Comparison of ENCODE assay signal across 11 cellular contexts in genomic region chr2:160220545-160221009, GRCh38. TPM values are rescaled to one million over a fixed set of nuclear protein-coding genes. Genes with fewer than 3 reads are reported as not detected.
A peak's percentile ranks its signal among the peaks of the same experiment; 100 is the strongest.
DNase-seq lines count a peak whose midpoint lies in the region; ATAC-seq, FAIRE-seq and TF ChIP-seq lines count a peak whose summit lies in the region.
"Had no signal": no experiment of that assay in that cellular context is flagged by ENCODE, and none has a peak within 500 bp of the region (broad histone marks: within the 10 kb centered on the region; RNA-seq: fewer than 3 reads in every experiment).

No MANE protein-coding gene starts in this region.

- H3K27ac ChIP-seq in VCaP (peak overlapping the region; percentile 75), endothelial cell of umbilical vein (ENCODE audit: insufficient read depth, low read depth, low read length) (no peak overlapping the region), gastrocnemius medialis (peak overlapping the region; percentile 83 to 93 (median 87))

- H3K9me3 ChIP-seq in endothelial cell of umbilical vein (replicated peaks; ENCODE audit: control insufficient read depth, insufficient read depth, low read length) (no peaks in the 10 kb centered on the region), gastrocnemius medialis (no peaks in the 10 kb centered on the region)
- H3K9me3 ChIP-seq: Peyer's patch had no signal

- H3K9me1 ChIP-seq in endothelial cell of umbilical vein (replicated peaks; ENCODE audit: control insufficient read depth, extremely low read depth, insufficient read depth, low read length): no peaks in the 10 kb centered on the region

- POLR2A ChIA-PET in endothelial cell of umbilical vein (lab: Charles Lee): no interaction called here

- H2AFZ ChIP-seq in endothelial cell of umbilical vein (ENCODE audit: low read depth, low read length): peak overlapping the region; percentile 85

- H3K9ac ChIP-seq in endothelial cell of umbilical vein (replicated peaks; ENCODE audit: extremely low read depth, insufficient read depth, low read length): no peak overlapping the region

- TF ChIP-seq POLR2A in endothelial cell of umbilical vein (IDR thresholded peaks at IDR 0.05; ENCODE audit: low read depth, low read length) (no peak), gastrocnemius medialis (IDR thresholded peaks at IDR 0.05) (no peak)

- H3K27me3 ChIP-seq in endothelial cell of umbilical vein (ENCODE audit: control insufficient read depth in 2 of 2, insufficient read depth in 2 of 2, low read length in 2 of 2): no peaks in the 10 kb centered on the region
- H3K27me3 ChIP-seq in gastrocnemius medialis: no peaks in the 10 kb centered on the region
- H3K27me3 ChIP-seq: Peyer's patch had no signal

- peaks cover 46% of the 10 kb centered on the region for H3K4me1 ChIP-seq in endothelial cell of umbilical vein (ENCODE audit: control insufficient read depth, extremely low read depth, insufficient read depth, low read length)
- peaks cover 61 to 67% of the 10 kb centered on the region in 2 donors for H3K4me1 ChIP-seq in gastrocnemius medialis

- dilution Hi-C loops in endothelial cell of umbilical vein (cut with MboI; ENCODE audit: extremely low pct_ligation_motif_present, low sequenced_read_pairs): no loop called here

- CTCF ChIA-PET in endothelial cell of umbilical vein (lab: Charles Lee): interaction anchor here (1.0 to 3.6 kb wide), 9 partner anchors 9 to 774 kb away, joined by 3 to 11 read pairs (median 4); no protein-coding TSS in a partner anchor

- H3K36me3 ChIP-seq in endothelial cell of umbilical vein (ENCODE audit: control insufficient read depth in 2 of 2, extremely low read depth in 1 of 2, insufficient read depth in 2 of 2, low read length in 2 of 2) (no peaks in the 10 kb centered on the region), gastrocnemius medialis (no peaks in the 10 kb centered on the region)
- H3K36me3 ChIP-seq: Peyer's patch had no signal

- no peak overlapping the region for H3K4me3 ChIP-seq in endothelial cell of umbilical vein (replicated peaks in 1 of 3; ENCODE audit: insufficient read depth in 1 of 3, low read depth in 1 of 3, low read length in 3 of 3)
- H3K4me3 ChIP-seq in gastrocnemius medialis: no peak overlapping the region
- H3K4me3 ChIP-seq: GM23248, Peyer's patch had no signal

- no peaks in the 10 kb centered on the region for H4K20me1 ChIP-seq in endothelial cell of umbilical vein (replicated peaks; ENCODE audit: control insufficient read depth, extremely low read depth, insufficient read depth, low read length)

- no peaks in the 10 kb centered on the region for H3K79me2 ChIP-seq in endothelial cell of umbilical vein (ENCODE audit: control insufficient read depth, insufficient read depth, low read length)

- intact Hi-C loops in endothelial cell of umbilical vein (cut with micrococcal nuclease) (no loop called here), gastrocnemius medialis (cut with DNase I; ENCODE audit: low total_unique reads) (no loop called here)

- peak overlapping the region; percentile 14 for H3K4me2 ChIP-seq in endothelial cell of umbilical vein (ENCODE audit: insufficient read depth, low read length)

- in situ Hi-C loops in gastrocnemius medialis (cut with MboI; ENCODE audit: low sequenced_read_pairs in 4 of 4): no loop called here

- ATAC-seq in HG03432 (IDR thresholded peaks at IDR 0.05; ENCODE audit: unreplicated experiment) (peak; percentile 23), gastrocnemius medialis (peak; percentile 60 to 77), HG02870 (IDR thresholded peaks at IDR 0.05; ENCODE audit: unreplicated experiment) (no peak)

- peak; percentile 74 for FAIRE-seq in endothelial cell of umbilical vein (lab: Jason Lieb, UNC)

- DNase-seq in endothelial cell of umbilical vein (ENCODE audit: low read depth, low spot score): no peak
- DNase-seq in gastrocnemius medialis: peak in 1 of 2 donors; percentile 55
- no peak for DNase-seq in RPMI8226
- no peak for DNase-seq in AG08395 (ENCODE audit: low spot score)
- no peak for DNase-seq in GF-D8 (lab: John Stamatoyannopoulos, UW)
- DNase-seq: GM23248, NCI-H187 treated with DMSO at 0.1 percent for 48 hours, Peyer's patch had no signal

- TF ChIP-seq CTCF in VCaP (conservative IDR thresholded peaks at IDR 0.05) (no peak), endothelial cell of umbilical vein (IDR thresholded peaks at IDR 0.05; ENCODE audit: extremely low read depth in 1 of 2, insufficient read depth in 1 of 2, low read depth in 1 of 2, low read length in 2 of 2) (no peak), gastrocnemius medialis (IDR thresholded peaks at IDR 0.05 in 4 of 5, conservative IDR thresholded peaks at IDR 0.05 in 1 of 5) (no peak)

- BruUV-seq in endothelial cell of umbilical vein (replicated peaks; lab: Mats Ljungman, UMichigan): no TSS peak

TF ChIP-seq in endothelial cell of umbilical vein, 7 proteins besides CTCF, POLR2A, EP300 and RAD21:
- TF ChIP-seq FOS (IDR thresholded peaks at IDR 0.05; ENCODE audit: borderline replicate concordance, insufficient read depth, low read length) (no peak), MYC (IDR thresholded peaks at IDR 0.05; ENCODE audit: low read depth, low read length) (no peak), EZH2 (IDR thresholded peaks at IDR 0.05; ENCODE audit: borderline replicate concordance, low read depth, low read length, severe bottlenecking) (no peak), GATA2 (IDR thresholded peaks at IDR 0.05; ENCODE audit: insufficient read depth, insufficient read length, low read depth, low read length) (no peak), JUN (IDR thresholded peaks at IDR 0.05; ENCODE audit: borderline replicate concordance, insufficient read depth, insufficient read length, low read depth) (no peak)
- TF ChIP-seq, protein P1, sequence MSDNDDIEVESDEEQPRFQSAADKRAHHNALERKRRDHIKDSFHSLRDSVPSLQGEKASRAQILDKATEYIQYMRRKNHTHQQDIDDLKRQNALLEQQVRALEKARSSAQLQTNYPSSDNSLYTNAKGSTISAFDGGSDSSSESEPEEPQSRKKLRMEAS (IDR thresholded peaks at IDR 0.05; ENCODE audit: insufficient read depth, insufficient read length): no peak

RNA-seq across cellular contexts. Expression of gene ITGB6, which starts 20.5 kb away (rescaled TPM):
- total RNA-seq in endothelial cell of umbilical vein (not detected in 2 replicates), gastrocnemius medialis (1 to 10 TPM in 2 of 4 donors, under 1 TPM in 2; 0.81 to 2.8 (median 1.0) TPM)
- 0.03 and 0.05 TPM in 2 replicates for polyA plus RNA-seq in endothelial cell of umbilical vein
- 0.03 and 0.04 TPM in 2 replicates for polyA plus RNA-seq in endothelial cell of umbilical vein (2011; cell fraction: cytosol; rRNA removed)
- 0.11 and 0.13 TPM in 2 replicates for polyA plus RNA-seq in endothelial cell of umbilical vein (2011; cell fraction: nucleus; rRNA removed)
- 0.05 TPM in 2 replicates for polyA plus RNA-seq in endothelial cell of umbilical vein (2012)
- polyA minus RNA-seq in endothelial cell of umbilical vein: not detected in 2 replicates
- not detected for polyA minus RNA-seq in endothelial cell of umbilical vein (2011; cell fraction: cytosol; rRNA and poly(A)+ RNA removed)
- 0.14 TPM in 1 of 2 replicates, not detected in the other for polyA minus RNA-seq in endothelial cell of umbilical vein (2011; cell fraction: nucleus; rRNA and poly(A)+ RNA removed)
- total RNA-seq: GM23248 had no signal
